ENCODE assay signal across 21 cellular contexts in the genomic region with DNA sequence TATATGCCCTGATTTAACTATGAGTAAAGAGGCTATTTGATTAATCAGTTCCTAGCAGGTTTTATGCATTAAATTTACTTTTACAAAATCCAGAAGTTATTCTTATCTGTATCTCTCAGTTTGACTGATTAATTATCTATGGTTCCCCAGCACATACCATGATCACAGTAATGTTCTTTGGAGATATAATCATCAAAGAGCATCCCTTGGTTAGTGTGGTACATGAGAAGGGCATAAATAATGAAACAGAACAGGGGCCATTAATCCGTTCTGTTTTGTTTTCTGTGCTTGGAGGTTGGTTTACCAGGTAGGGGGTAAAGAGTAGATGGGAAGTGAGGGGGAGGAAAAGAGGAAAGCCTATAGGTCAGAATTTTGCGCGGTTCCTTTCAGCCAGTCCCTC.
"Had no signal": no experiment of that assay in that cellular context is flagged by ENCODE, and none has a peak within 500 bp of the region (broad histone marks: within the 10 kb centered on the region; RNA-seq: fewer than 3 reads in every experiment).

No MANE protein-coding gene starts in this region.

- H3K27me3 ChIP-seq: neutrophil, sigmoid colon, testis, tibial nerve had no signal

- H3K4me1 Mint-ChIP-seq: stimulated activated naive CD8-positive, alpha-beta T cell treated with anti-CD3 and anti-CD28 coated beads, Interleukin-15, amount 100 ng/mL, for 72 hours had no signal

- H3K4me1 ChIP-seq: esophagus muscularis mucosa, gastrocnemius medialis, heart right ventricle, sigmoid colon, testis, tibial nerve had no signal

- H3K27me3 Mint-ChIP-seq: natural killer cell treated with Interleukin-12 subunit alpha and Interleukin-12 subunit beta and Interleukin-15 and Interleukin-18, amount 100 ng/mL, for 72 hours; stimulated activated naive B cell treated with anti-CD40 and anti-IgM and Interleukin-4, amounts not matched to agents 10 μg/mL and 1 μg/mL and 100 μg/mL, for 72 hours; stimulated activated naive CD8-positive, alpha-beta T cell treated with anti-CD3 and anti-CD28 coated beads, Interleukin-15, amount 100 ng/mL, for 72 hours had no signal

- DNase-seq: effector memory CD4-positive, alpha-beta T cell; gastrocnemius medialis; heart right ventricle; hypothalamus; kidney glomerular epithelial cell; mammary epithelial cell; mucosa of descending colon; posterior cingulate gyrus; sigmoid colon; stimulated activated CD4-positive, alpha-beta T cell treated with anti-CD3 and anti-CD28 coated beads, Interleukin-2, amount 100 ng/mL, for 24 hours; stimulated activated CD4-positive, alpha-beta T cell treated with anti-CD3 and anti-CD28 coated beads, Interleukin-4, amount 100 ng/mL, for 4 hours; stimulated activated naive B cell treated with anti-CD40 and anti-IgM and Interleukin-4, amounts not matched to agents 10 μg/mL and 1 μg/mL and 100 μg/mL, for 72 hours; stimulated activated naive CD8-positive, alpha-beta T cell treated with anti-CD3 and anti-CD28 coated beads, Interleukin-15, amount 100 ng/mL, for 72 hours; testis had no signal

- H3K27ac Mint-ChIP-seq: natural killer cell treated with Interleukin-12 subunit alpha and Interleukin-12 subunit beta and Interleukin-15 and Interleukin-18, amount 100 ng/mL, for 72 hours; stimulated activated naive B cell treated with anti-CD40 and anti-IgM and Interleukin-4, amounts not matched to agents 10 μg/mL and 1 μg/mL and 100 μg/mL, for 72 hours; stimulated activated naive CD8-positive, alpha-beta T cell treated with anti-CD3 and anti-CD28 coated beads, Interleukin-15, amount 100 ng/mL, for 72 hours had no signal

- H3K27ac ChIP-seq: epithelial cell of prostate, esophagus muscularis mucosa, gastrocnemius medialis, heart right ventricle, neutrophil, sigmoid colon, skin epidermis, testis, tibial nerve had no signal

- H3K9me3 Mint-ChIP-seq: stimulated activated naive B cell treated with anti-CD40 and anti-IgM and Interleukin-4, amounts not matched to agents 10 μg/mL and 1 μg/mL and 100 μg/mL, for 72 hours; stimulated activated naive CD8-positive, alpha-beta T cell treated with anti-CD3 and anti-CD28 coated beads, Interleukin-15, amount 100 ng/mL, for 72 hours had no signal

- ATAC-seq: gastrocnemius medialis; heart right ventricle; left lobe of liver; mucosa of descending colon; natural killer cell treated with Interleukin-12 subunit alpha and Interleukin-12 subunit beta and Interleukin-15 and Interleukin-18, amount 100 ng/mL, for 72 hours; stimulated activated naive B cell treated with anti-CD40 and anti-IgM and Interleukin-4, amounts not matched to agents 10 μg/mL and 1 μg/mL and 100 μg/mL, for 72 hours; stimulated activated naive CD8-positive, alpha-beta T cell treated with anti-CD3 and anti-CD28 coated beads, Interleukin-15, amount 100 ng/mL, for 72 hours had no signal

- H3K36me3 ChIP-seq: esophagus muscularis mucosa, gastrocnemius medialis, heart right ventricle, neutrophil, sigmoid colon, tibial nerve had no signal

- H3K4me3 Mint-ChIP-seq: natural killer cell treated with Interleukin-12 subunit alpha and Interleukin-12 subunit beta and Interleukin-15 and Interleukin-18, amount 100 ng/mL, for 72 hours; stimulated activated naive B cell treated with anti-CD40 and anti-IgM and Interleukin-4, amounts not matched to agents 10 μg/mL and 1 μg/mL and 100 μg/mL, for 72 hours; stimulated activated naive CD8-positive, alpha-beta T cell treated with anti-CD3 and anti-CD28 coated beads, Interleukin-15, amount 100 ng/mL, for 72 hours had no signal

- H3K4me3 ChIP-seq: esophagus muscularis mucosa, gastrocnemius medialis, heart right ventricle, mucosa of descending colon, sigmoid colon, skin epidermis, testis, tibial nerve had no signal

- H3K9me3 ChIP-seq: esophagus muscularis mucosa, gastrocnemius medialis, heart right ventricle, mucosa of descending colon, neutrophil, sigmoid colon, testis, tibial nerve had no signal

- H3K36me3 Mint-ChIP-seq: natural killer cell treated with Interleukin-12 subunit alpha and Interleukin-12 subunit beta and Interleukin-15 and Interleukin-18, amount 100 ng/mL, for 72 hours; stimulated activated naive B cell treated with anti-CD40 and anti-IgM and Interleukin-4, amounts not matched to agents 10 μg/mL and 1 μg/mL and 100 μg/mL, for 72 hours had no signal
